Comparison of ENCODE assay signal across 1 cellular context in the genomic region with DNA sequence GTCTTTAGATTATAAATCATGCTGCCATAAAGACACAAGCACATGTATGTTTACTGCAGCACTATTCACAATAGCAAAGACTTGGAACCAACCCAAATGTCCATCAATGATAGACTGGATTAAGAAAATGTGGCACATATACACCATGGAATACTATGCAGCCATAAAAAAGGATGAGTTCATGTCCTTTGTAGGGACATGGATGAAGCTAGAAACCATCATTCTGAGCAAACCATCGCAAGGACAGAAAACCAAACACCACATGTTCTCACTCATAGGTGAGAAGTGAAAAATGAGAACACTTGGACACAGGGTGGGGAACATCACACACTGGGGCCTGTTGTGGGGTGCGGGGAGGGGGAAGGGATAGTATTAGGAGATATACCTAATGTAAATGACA. TPM values are rescaled to one million over a fixed set of nuclear protein-coding genes. Genes with fewer than 3 reads are reported as not detected.
"Had no signal": no experiment of that assay in that cellular context is flagged by ENCODE, and none has a peak within 500 bp of the region (broad histone marks: within the 10 kb centered on the region; RNA-seq: fewer than 3 reads in every experiment).

No MANE protein-coding gene starts in this region.

RNA-seq across cellular contexts. Expression of gene GJB2, which starts 39.4 kb away (rescaled TPM):
- polyA plus RNA-seq: IgD-negative memory B cell had no signal
